1 cellular context compared by ENCODE assay signal in the genomic region with DNA sequence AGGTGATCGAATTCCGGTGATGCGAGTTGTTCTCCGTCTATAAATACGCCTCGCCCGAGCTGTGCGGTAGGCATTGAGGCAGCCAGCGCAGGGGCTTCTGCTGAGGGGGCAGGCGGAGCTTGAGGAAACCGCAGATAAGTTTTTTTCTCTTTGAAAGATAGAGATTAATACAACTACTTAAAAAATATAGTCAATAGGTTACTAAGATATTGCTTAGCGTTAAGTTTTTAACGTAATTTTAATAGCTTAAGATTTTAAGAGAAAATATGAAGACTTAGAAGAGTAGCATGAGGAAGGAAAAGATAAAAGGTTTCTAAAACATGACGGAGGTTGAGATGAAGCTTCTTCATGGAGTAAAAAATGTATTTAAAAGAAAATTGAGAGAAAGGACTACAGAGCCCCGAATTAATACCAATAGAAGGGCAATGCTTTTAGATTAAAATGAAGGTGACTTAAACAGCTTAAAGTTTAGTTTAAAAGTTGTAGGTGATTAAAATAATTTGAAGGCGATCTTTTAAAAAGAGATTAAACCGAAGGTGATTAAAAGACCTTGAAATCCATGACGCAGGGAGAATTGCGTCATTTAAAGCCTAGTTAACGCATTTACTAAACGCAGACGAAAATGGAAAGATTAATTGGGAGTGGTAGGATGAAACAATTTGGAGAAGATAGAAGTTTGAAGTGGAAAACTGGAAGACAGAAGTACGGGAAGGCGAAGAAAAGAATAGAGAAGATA.
A peak's percentile ranks its signal among the peaks of the same experiment; 100 is the strongest.
TF ChIP-seq lines count a peak whose summit lies in the region.

MALAT1 (plus strand) TSS at position 69 of the 736 bp plus-strand sequence.

TF ChIP-seq in HepG2, 621 proteins besides CTCF, POLR2A, EP300 and RAD21 (continued from another document and continues in another):
- TF ChIP-seq E2F1 (CRISPR knock-in tag; IDR thresholded peaks at IDR 0.05) = no peak; the same call in 1 of the 2 replicates
- TF ChIP-seq DPF2 (CRISPR knock-in tag; IDR thresholded peaks at IDR 0.05; ENCODE audit: borderline replicate concordance, low read depth) = no peak
- TF ChIP-seq ZNF235 (CRISPR knock-in tag; IDR thresholded peaks at IDR 0.05; ENCODE audit: borderline replicate concordance) = no peak
- TF ChIP-seq TEAD2 (CRISPR knock-in tag; IDR thresholded peaks at IDR 0.05) = peak; percentile 31; the same call in 1 of the 2 replicates
- no peak for TF ChIP-seq ZNF510 (CRISPR knock-in tag; IDR thresholded peaks at IDR 0.05; ENCODE audit: low read depth)
- TF ChIP-seq ZFP91 (CRISPR knock-in tag; IDR thresholded peaks at IDR 0.05; ENCODE audit: borderline replicate concordance) = no peak; the same call in 1 of the 2 replicates
- TF ChIP-seq ZNF331 (CRISPR knock-in tag; IDR thresholded peaks at IDR 0.05) = peak; percentile 95
- TF ChIP-seq, protein P1, sequence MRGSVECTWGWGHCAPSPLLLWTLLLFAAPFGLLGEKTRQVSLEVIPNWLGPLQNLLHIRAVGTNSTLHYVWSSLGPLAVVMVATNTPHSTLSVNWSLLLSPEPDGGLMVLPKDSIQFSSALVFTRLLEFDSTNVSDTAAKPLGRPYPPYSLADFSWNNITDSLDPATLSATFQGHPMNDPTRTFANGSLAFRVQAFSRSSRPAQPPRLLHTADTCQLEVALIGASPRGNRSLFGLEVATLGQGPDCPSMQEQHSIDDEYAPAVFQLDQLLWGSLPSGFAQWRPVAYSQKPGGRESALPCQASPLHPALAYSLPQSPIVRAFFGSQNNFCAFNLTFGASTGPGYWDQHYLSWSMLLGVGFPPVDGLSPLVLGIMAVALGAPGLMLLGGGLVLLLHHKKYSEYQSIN (CRISPR knock-in tag; IDR thresholded peaks at IDR 0.05; ENCODE audit: borderline replicate concordance) = no peak
- no peak for TF ChIP-seq ZNF644 (CRISPR knock-in tag; IDR thresholded peaks at IDR 0.05; ENCODE audit: low read depth)
- no peak for TF ChIP-seq ZNF350 (CRISPR knock-in tag; IDR thresholded peaks at IDR 0.05; ENCODE audit: borderline replicate concordance, low read depth)
- TF ChIP-seq ZNF761 (CRISPR knock-in tag; conservative IDR thresholded peaks at IDR 0.05) = no peak
- TF ChIP-seq EHMT2 (IDR thresholded peaks at IDR 0.05; ENCODE audit: borderline replicate concordance, low read depth, low read length) = no peak
- TF ChIP-seq TMF1 (CRISPR knock-in tag; IDR thresholded peaks at IDR 0.05; ENCODE audit: low read depth) = no peak
- no peak for TF ChIP-seq ZNF770 (CRISPR knock-in tag; IDR thresholded peaks at IDR 0.05)
- TF ChIP-seq ZNF556 (CRISPR knock-in tag; IDR thresholded peaks at IDR 0.05; ENCODE audit: borderline replicate concordance) = no peak; the same call in 1 of the 2 replicates
- TF ChIP-seq HDAC2 (CRISPR knock-in tag; IDR thresholded peaks at IDR 0.05) = peak; percentile 67; the same call in 1 of the 2 replicates
- no peak for TF ChIP-seq ZZZ3 (CRISPR knock-in tag; IDR thresholded peaks at IDR 0.05; ENCODE audit: borderline replicate concordance)
- TF ChIP-seq MLXIP (CRISPR knock-in tag; IDR thresholded peaks at IDR 0.05; ENCODE audit: borderline replicate concordance) = peak; percentile 40; the same call in 1 of the 2 replicates
- TF ChIP-seq ZNF205 (CRISPR knock-in tag; IDR thresholded peaks at IDR 0.05) = peak; percentile 79; the same call in 1 of the 2 replicates
- TF ChIP-seq ZIK1 (CRISPR knock-in tag; IDR thresholded peaks at IDR 0.05; ENCODE audit: borderline replicate concordance, low read depth) = no peak
- TF ChIP-seq LCORL (IDR thresholded peaks at IDR 0.05) = no peak
- TF ChIP-seq LCORL (CRISPR knock-in tag; IDR thresholded peaks at IDR 0.05) = no peak
- no peak for TF ChIP-seq ZFX (CRISPR knock-in tag; IDR thresholded peaks at IDR 0.05; ENCODE audit: low read depth)
- TF ChIP-seq NR2F6 (IDR thresholded peaks at IDR 0.05) = no peak
- TF ChIP-seq NR2F6 (CRISPR knock-in tag; IDR thresholded peaks at IDR 0.05) = peak; percentile 64
- TF ChIP-seq ZNF605 (CRISPR knock-in tag; IDR thresholded peaks at IDR 0.05) = no peak
- TF ChIP-seq ONECUT2 (CRISPR knock-in tag; IDR thresholded peaks at IDR 0.05) = 0 out of 2 replicates have a peak, but pooled peaks have one; percentile 40
- 0 out of 2 replicates have a peak, but pooled peaks have one; percentile 31 for TF ChIP-seq ZNF784 (CRISPR knock-in tag; IDR thresholded peaks at IDR 0.05; ENCODE audit: borderline replicate concordance)
- peak; percentile 69; the same call in 1 of the 2 replicates for TF ChIP-seq CBX2 (IDR thresholded peaks at IDR 0.05; ENCODE audit: low read depth, low read length)
- TF ChIP-seq CBX2 (CRISPR knock-in tag; IDR thresholded peaks at IDR 0.05; ENCODE audit: low read depth) = no peak
- TF ChIP-seq ZNF607 (CRISPR knock-in tag; IDR thresholded peaks at IDR 0.05; ENCODE audit: borderline replicate concordance) = no peak
- TF ChIP-seq MED1 (CRISPR knock-in tag; IDR thresholded peaks at IDR 0.05) = peak; percentile 91
- TF ChIP-seq ZNF260 (CRISPR knock-in tag; IDR thresholded peaks at IDR 0.05; ENCODE audit: borderline replicate concordance, low read depth) = no peak
- no peak for TF ChIP-seq NKX3-1 (CRISPR knock-in tag; IDR thresholded peaks at IDR 0.05)
- TF ChIP-seq ZNF337 (CRISPR knock-in tag; IDR thresholded peaks at IDR 0.05; ENCODE audit: borderline replicate concordance, low read depth) = no peak
- peak; percentile 18; the same call in 1 of the 2 replicates for TF ChIP-seq ZNF543 (CRISPR knock-in tag; IDR thresholded peaks at IDR 0.05)
- TF ChIP-seq, protein P2, sequence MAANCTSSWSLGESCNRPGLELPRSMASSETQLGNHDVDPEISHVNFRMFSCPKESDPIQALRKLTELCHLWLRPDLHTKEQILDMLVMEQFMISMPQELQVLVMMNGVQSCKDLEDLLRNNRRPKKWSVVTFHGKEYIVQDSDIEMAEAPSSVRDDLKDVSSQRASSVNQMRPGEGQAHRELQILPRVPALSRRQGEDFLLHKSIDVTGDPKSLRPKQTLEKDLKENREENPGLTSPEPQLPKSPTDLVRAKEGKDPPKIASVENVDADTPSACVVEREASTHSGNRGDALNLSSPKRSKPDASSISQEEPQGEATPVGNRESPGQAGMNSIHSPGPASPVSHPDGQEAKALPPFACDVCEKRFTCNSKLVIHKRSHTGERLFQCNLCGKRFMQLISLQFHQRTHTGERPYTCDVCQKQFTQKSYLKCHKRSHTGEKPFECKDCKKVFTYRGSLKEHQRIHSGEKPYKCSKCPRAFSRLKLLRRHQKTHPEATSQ (CRISPR knock-in tag; IDR thresholded peaks at IDR 0.05; ENCODE audit: borderline replicate concordance) = peak; percentile 92; the same call in 1 of the 2 replicates
- TF ChIP-seq REST (IDR thresholded peaks at IDR 0.05; ENCODE audit: borderline replicate concordance in 1 of 2, low read depth in 1 of 2, low read length in 2 of 2) = peak in 1 of 2 experiments; percentile 87; a peak in 2 of 4 replicates
- no peak for TF ChIP-seq ZFP36 (IDR thresholded peaks at IDR 0.05; ENCODE audit: borderline replicate concordance, low read depth, low read length, partially characterized antibody)
- no peak for TF ChIP-seq PAX8 (CRISPR knock-in tag; IDR thresholded peaks at IDR 0.05; ENCODE audit: borderline replicate concordance)
- TF ChIP-seq HNRNPH1 (optimal IDR thresholded peaks at IDR 0.05; ENCODE audit: low read depth, low read length) = peak; percentile 93
- peak; percentile 50; the same call in 1 of the 2 replicates for TF ChIP-seq ZNF124 (CRISPR knock-in tag; IDR thresholded peaks at IDR 0.05)
